ENCODE assay signal across 2 cellular contexts in the genomic region with DNA sequence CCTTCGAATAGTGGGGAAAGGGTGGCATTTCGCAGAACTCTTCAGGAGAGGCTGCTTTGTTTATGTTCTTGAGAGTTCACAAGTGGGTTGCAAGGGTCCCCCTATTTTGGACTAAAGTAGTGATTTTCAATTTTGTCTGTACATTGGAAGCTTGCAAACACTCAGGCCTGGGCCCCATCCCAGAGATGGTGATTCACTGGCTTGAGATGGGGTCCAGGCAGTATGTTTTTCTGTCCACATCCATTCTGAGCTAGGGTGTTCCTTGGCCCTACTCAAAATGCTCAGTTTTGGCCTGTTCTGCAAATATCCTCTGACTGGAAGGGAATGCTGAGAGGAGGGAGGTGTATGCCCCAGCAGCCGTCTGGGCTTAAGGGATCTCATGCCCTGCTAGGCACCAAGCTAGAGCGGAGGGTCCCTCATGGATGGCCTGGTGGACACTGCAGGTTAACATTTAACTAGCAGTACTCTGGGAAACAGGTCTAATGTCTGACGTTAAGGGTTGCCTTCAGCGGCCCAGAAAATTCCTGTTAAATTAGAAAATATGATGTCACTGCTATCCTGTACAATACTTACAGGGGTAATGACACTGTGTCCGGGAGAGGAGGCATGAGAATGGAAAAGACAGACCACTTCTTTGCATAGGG.
TF ChIP-seq lines count a peak whose summit lies in the region.

No MANE protein-coding gene starts in this region.

TF ChIP-seq in HepG2, 621 proteins besides CTCF, POLR2A, EP300 and RAD21 (continued from another document and continues in another):
- TF ChIP-seq ZNF644 (CRISPR knock-in tag; IDR thresholded peaks at IDR 0.05; ENCODE audit: low read depth) (peak; percentile 23; the same call in 1 of the 2 replicates), SATB2 (CRISPR knock-in tag; IDR thresholded peaks at IDR 0.05) (no peak), NFATC3 (CRISPR knock-in tag; IDR thresholded peaks at IDR 0.05) (no peak), ATF7 (IDR thresholded peaks at IDR 0.05) (no peak), ATF7 (CRISPR knock-in tag; IDR thresholded peaks at IDR 0.05) (no peak), YY1 (IDR thresholded peaks at IDR 0.05; ENCODE audit: insufficient read depth, insufficient replicate concordance, low read depth, low read length) (no peak), HNF1B (CRISPR knock-in tag; IDR thresholded peaks at IDR 0.05) (peak; percentile 49), HNF1A (IDR thresholded peaks at IDR 0.05; ENCODE audit: low read depth) (peak; percentile 58), HNF1A (CRISPR knock-in tag; IDR thresholded peaks at IDR 0.05; ENCODE audit: borderline replicate concordance) (peak; percentile 73; the same call in 1 of the 2 replicates), TCF12 (IDR thresholded peaks at IDR 0.05) (no peak), TCF12 (CRISPR knock-in tag; IDR thresholded peaks at IDR 0.05) (no peak), PBX3 (CRISPR knock-in tag; IDR thresholded peaks at IDR 0.05; ENCODE audit: borderline replicate concordance) (no peak), NCOA1 (CRISPR knock-in tag; IDR thresholded peaks at IDR 0.05) (no peak)
- TF ChIP-seq, protein P1, sequence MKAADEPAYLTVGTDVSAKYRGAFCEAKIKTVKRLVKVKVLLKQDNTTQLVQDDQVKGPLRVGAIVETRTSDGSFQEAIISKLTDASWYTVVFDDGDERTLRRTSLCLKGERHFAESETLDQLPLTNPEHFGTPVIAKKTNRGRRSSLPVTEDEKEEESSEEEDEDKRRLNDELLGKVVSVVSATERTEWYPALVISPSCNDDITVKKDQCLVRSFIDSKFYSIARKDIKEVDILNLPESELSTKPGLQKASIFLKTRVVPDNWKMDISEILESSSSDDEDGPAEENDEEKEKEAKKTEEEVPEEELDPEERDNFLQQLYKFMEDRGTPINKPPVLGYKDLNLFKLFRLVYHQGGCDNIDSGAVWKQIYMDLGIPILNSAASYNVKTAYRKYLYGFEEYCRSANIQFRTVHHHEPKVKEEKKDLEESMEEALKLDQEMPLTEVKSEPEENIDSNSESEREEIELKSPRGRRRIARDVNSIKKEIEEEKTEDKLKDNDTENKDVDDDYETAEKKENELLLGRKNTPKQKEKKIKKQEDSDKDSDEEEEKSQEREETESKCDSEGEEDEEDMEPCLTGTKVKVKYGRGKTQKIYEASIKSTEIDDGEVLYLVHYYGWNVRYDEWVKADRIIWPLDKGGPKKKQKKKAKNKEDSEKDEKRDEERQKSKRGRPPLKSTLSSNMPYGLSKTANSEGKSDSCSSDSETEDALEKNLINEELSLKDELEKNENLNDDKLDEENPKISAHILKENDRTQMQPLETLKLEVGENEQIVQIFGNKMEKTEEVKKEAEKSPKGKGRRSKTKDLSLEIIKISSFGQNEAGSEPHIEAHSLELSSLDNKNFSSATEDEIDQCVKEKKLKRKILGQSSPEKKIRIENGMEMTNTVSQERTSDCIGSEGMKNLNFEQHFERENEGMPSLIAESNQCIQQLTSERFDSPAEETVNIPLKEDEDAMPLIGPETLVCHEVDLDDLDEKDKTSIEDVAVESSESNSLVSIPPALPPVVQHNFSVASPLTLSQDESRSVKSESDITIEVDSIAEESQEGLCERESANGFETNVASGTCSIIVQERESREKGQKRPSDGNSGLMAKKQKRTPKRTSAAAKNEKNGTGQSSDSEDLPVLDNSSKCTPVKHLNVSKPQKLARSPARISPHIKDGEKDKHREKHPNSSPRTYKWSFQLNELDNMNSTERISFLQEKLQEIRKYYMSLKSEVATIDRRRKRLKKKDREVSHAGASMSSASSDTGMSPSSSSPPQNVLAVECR (CRISPR knock-in tag; IDR thresholded peaks at IDR 0.05; ENCODE audit: borderline replicate concordance), result peak; percentile 8; the same call in 1 of the 2 replicates

TF ChIP-seq in WTC11, 78 proteins besides CTCF, POLR2A, EP300 and RAD21 (continued from another document):
- TF ChIP-seq FOXP4 (CRISPR knock-in tag; IDR thresholded peaks at IDR 0.05), result no peak
- no peak for TF ChIP-seq SOX15 (CRISPR knock-in tag; IDR thresholded peaks at IDR 0.05)
- TF ChIP-seq OVOL2 (CRISPR knock-in tag; IDR thresholded peaks at IDR 0.05; ENCODE audit: borderline replicate concordance), result no peak
- no peak for TF ChIP-seq KAT7 (CRISPR knock-in tag; IDR thresholded peaks at IDR 0.05; ENCODE audit: borderline replicate concordance)
- TF ChIP-seq ESRRA (CRISPR knock-in tag; IDR thresholded peaks at IDR 0.05; ENCODE audit: borderline replicate concordance), result no peak
- TF ChIP-seq RELA (CRISPR knock-in tag; IDR thresholded peaks at IDR 0.05; ENCODE audit: borderline replicate concordance), result no peak
- TF ChIP-seq JUN (CRISPR knock-in tag; IDR thresholded peaks at IDR 0.05), result no peak
- no peak for TF ChIP-seq IRF2 (CRISPR knock-in tag; IDR thresholded peaks at IDR 0.05; ENCODE audit: borderline replicate concordance, low read depth)
- no peak for TF ChIP-seq MXD4 (CRISPR knock-in tag; IDR thresholded peaks at IDR 0.05; ENCODE audit: borderline replicate concordance)
- TF ChIP-seq JAZF1 (CRISPR knock-in tag; IDR thresholded peaks at IDR 0.05), result no peak
- TF ChIP-seq, protein P2, sequence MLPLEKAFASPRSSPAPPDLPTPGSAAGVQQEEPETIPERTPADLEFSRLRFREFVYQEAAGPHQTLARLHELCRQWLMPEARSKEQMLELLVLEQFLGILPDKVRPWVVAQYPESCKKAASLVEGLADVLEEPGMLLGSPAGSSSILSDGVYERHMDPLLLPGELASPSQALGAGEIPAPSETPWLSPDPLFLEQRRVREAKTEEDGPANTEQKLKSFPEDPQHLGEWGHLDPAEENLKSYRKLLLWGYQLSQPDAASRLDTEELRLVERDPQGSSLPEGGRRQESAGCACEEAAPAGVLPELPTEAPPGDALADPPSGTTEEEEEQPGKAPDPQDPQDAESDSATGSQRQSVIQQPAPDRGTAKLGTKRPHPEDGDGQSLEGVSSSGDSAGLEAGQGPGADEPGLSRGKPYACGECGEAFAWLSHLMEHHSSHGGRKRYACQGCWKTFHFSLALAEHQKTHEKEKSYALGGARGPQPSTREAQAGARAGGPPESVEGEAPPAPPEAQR (CRISPR knock-in tag; IDR thresholded peaks at IDR 0.05), result no peak
- no peak for TF ChIP-seq NFYB (CRISPR knock-in tag; conservative IDR thresholded peaks at IDR 0.05; ENCODE audit: low read depth)
- no peak for TF ChIP-seq CBFB (CRISPR knock-in tag; IDR thresholded peaks at IDR 0.05; ENCODE audit: low read depth)
- no peak for TF ChIP-seq ATF1 (CRISPR knock-in tag; IDR thresholded peaks at IDR 0.05)
- no peak for TF ChIP-seq SP1 (CRISPR knock-in tag; conservative IDR thresholded peaks at IDR 0.05)
- no peak for TF ChIP-seq ZNF121 (CRISPR knock-in tag; IDR thresholded peaks at IDR 0.05)
- no peak for TF ChIP-seq NR2C2 (CRISPR knock-in tag; IDR thresholded peaks at IDR 0.05)
